1 cellular context compared by ENCODE assay signal in the genomic region with DNA sequence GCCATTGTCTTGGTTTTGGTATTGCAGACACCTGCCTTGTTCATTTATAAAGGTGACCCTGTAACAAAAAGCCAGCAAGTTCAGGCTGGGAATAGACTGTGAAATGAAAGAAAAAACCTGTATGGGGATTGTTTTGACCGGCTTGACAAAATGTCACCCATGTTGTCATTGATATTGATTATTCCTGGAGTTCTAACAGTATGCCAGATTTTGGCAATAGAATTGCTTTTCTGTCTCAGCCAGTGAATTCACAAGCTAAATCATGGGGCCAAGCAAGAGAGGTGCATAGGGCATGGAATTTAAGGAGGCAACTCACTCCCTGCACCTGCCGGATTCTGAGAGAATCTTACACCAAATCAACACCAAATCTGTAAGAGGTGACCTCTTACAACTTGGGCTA.
TF ChIP-seq lines count a peak whose summit lies in the region.

No MANE protein-coding gene starts in this region.

TF ChIP-seq in GM23338, 12 proteins besides CTCF, POLR2A, EP300 and RAD21:
- TF ChIP-seq, protein P1, sequence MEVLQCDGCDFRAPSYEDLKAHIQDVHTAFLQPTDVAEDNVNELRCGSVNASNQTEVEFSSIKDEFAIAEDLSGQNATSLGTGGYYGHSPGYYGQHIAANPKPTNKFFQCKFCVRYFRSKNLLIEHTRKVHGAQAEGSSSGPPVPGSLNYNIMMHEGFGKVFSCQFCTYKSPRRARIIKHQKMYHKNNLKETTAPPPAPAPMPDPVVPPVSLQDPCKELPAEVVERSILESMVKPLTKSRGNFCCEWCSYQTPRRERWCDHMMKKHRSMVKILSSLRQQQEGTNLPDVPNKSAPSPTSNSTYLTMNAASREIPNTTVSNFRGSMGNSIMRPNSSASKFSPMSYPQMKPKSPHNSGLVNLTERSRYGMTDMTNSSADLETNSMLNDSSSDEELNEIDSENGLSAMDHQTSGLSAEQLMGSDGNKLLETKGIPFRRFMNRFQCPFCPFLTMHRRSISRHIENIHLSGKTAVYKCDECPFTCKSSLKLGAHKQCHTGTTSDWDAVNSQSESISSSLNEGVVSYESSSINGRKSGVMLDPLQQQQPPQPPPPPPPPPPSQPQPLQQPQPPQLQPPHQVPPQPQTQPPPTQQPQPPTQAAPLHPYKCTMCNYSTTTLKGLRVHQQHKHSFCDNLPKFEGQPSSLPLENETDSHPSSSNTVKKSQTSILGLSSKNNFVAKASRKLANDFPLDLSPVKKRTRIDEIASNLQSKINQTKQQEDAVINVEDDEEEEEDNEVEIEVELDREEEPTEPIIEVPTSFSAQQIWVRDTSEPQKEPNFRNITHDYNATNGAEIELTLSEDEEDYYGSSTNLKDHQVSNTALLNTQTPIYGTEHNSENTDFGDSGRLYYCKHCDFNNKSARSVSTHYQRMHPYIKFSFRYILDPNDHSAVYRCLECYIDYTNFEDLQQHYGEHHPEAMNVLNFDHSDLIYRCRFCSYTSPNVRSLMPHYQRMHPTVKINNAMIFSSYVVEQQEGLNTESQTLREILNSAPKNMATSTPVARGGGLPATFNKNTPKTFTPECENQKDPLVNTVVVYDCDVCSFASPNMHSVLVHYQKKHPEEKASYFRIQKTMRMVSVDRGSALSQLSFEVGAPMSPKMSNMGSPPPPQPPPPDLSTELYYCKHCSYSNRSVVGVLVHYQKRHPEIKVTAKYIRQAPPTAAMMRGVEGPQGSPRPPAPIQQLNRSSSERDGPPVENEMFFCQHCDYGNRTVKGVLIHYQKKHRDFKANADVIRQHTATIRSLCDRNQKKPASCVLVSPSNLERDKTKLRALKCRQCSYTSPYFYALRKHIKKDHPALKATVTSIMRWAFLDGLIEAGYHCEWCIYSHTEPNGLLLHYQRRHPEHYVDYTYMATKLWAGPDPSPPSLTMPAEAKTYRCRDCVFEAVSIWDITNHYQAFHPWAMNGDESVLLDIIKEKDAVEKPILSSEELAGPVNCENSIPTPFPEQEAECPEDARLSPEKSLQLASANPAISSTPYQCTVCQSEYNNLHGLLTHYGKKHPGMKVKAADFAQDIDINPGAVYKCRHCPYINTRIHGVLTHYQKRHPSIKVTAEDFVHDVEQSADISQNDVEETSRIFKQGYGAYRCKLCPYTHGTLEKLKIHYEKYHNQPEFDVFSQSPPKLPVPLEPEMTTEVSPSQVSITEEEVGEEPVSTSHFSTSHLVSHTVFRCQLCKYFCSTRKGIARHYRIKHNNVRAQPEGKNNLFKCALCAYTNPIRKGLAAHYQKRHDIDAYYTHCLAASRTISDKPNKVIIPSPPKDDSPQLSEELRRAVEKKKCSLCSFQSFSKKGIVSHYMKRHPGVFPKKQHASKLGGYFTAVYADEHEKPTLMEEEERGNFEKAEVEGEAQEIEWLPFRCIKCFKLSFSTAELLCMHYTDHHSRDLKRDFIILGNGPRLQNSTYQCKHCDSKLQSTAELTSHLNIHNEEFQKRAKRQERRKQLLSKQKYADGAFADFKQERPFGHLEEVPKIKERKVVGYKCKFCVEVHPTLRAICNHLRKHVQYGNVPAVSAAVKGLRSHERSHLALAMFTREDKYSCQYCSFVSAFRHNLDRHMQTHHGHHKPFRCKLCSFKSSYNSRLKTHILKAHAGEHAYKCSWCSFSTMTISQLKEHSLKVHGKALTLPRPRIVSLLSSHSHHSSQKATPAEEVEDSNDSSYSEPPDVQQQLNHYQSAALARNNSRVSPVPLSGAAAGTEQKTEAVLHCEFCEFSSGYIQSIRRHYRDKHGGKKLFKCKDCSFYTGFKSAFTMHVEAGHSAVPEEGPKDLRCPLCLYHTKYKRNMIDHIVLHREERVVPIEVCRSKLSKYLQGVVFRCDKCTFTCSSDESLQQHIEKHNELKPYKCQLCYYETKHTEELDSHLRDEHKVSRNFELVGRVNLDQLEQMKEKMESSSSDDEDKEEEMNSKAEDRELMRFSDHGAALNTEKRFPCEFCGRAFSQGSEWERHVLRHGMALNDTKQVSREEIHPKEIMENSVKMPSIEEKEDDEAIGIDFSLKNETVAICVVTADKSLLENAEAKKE (CRISPR knock-in tag; IDR thresholded peaks at IDR 0.05) = no peak
- TF ChIP-seq EZH2 (IDR thresholded peaks at IDR 0.05; ENCODE audit: low read depth, unreplicated experiment) (no peak), ZNF331 (CRISPR knock-in tag; IDR thresholded peaks at IDR 0.05; ENCODE audit: low read depth) (no peak)
- TF ChIP-seq, protein P2, sequence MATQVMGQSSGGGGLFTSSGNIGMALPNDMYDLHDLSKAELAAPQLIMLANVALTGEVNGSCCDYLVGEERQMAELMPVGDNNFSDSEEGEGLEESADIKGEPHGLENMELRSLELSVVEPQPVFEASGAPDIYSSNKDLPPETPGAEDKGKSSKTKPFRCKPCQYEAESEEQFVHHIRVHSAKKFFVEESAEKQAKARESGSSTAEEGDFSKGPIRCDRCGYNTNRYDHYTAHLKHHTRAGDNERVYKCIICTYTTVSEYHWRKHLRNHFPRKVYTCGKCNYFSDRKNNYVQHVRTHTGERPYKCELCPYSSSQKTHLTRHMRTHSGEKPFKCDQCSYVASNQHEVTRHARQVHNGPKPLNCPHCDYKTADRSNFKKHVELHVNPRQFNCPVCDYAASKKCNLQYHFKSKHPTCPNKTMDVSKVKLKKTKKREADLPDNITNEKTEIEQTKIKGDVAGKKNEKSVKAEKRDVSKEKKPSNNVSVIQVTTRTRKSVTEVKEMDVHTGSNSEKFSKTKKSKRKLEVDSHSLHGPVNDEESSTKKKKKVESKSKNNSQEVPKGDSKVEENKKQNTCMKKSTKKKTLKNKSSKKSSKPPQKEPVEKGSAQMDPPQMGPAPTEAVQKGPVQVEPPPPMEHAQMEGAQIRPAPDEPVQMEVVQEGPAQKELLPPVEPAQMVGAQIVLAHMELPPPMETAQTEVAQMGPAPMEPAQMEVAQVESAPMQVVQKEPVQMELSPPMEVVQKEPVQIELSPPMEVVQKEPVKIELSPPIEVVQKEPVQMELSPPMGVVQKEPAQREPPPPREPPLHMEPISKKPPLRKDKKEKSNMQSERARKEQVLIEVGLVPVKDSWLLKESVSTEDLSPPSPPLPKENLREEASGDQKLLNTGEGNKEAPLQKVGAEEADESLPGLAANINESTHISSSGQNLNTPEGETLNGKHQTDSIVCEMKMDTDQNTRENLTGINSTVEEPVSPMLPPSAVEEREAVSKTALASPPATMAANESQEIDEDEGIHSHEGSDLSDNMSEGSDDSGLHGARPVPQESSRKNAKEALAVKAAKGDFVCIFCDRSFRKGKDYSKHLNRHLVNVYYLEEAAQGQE (IDR thresholded peaks at IDR 0.05; ENCODE audit: unreplicated experiment) = no peak
